Comparison of ENCODE assay signal across 1 cellular context in the genomic region with DNA sequence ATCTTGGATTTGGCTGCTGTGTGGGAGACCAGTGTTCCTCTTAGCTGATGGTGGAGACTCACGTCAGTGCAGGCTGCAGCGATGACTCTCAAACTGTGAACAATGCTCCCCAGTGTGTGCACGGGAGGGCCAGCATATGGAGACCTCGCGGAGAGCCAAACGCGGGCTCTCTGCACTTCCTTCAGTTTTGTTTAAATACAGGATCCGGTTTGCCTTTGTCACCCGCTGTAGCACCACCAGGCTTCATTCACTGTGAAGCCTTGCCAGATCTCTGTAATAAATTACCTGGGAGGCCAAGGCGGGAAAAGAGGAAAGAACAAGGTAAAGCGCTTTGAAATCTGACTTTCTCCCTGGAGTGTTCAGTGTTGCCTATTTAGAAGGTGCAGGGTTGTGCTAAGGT.
TF ChIP-seq lines count a peak whose summit lies in the region.

No MANE protein-coding gene starts in this region.

TF ChIP-seq in HepG2, 621 proteins besides CTCF, POLR2A, EP300 and RAD21 (continued from another document and continues in another):
- TF ChIP-seq, protein P1, sequence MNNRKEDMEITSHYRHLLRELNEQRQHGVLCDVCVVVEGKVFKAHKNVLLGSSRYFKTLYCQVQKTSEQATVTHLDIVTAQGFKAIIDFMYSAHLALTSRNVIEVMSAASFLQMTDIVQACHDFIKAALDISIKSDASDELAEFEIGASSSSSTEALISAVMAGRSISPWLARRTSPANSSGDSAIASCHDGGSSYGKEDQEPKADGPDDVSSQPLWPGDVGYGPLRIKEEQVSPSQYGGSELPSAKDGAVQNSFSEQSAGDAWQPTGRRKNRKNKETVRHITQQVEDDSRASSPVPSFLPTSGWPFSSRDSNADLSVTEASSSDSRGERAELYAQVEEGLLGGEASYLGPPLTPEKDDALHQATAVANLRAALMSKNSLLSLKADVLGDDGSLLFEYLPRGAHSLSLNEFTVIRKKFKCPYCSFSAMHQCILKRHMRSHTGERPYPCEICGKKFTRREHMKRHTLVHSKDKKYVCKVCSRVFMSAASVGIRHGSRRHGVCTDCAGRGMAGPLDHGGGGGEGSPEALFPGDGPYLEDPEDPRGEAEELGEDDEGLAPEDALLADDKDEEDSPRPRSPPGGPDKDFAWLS (CRISPR knock-in tag; IDR thresholded peaks at IDR 0.05; ENCODE audit: borderline replicate concordance): no peak
- TF ChIP-seq MEIS1 (CRISPR knock-in tag; IDR thresholded peaks at IDR 0.05; ENCODE audit: borderline replicate concordance): no peak
- TF ChIP-seq U2AF1 (optimal IDR thresholded peaks at IDR 0.05; ENCODE audit: low read depth, low read length): no peak
- TF ChIP-seq U2AF2 (IDR thresholded peaks at IDR 0.05; ENCODE audit: low read depth, low read length): no peak
- no peak for TF ChIP-seq DMAP1 (CRISPR knock-in tag; IDR thresholded peaks at IDR 0.05)
- no peak for TF ChIP-seq PRMT3 (CRISPR knock-in tag; IDR thresholded peaks at IDR 0.05; ENCODE audit: borderline replicate concordance, low read depth)
- TF ChIP-seq HNRNPL (IDR thresholded peaks at IDR 0.05; ENCODE audit: low read depth, low read length): no peak
- no peak for TF ChIP-seq ZSCAN20 (CRISPR knock-in tag; IDR thresholded peaks at IDR 0.05; ENCODE audit: borderline replicate concordance)
- no peak for TF ChIP-seq RARG (CRISPR knock-in tag; IDR thresholded peaks at IDR 0.05; ENCODE audit: low read depth)
- TF ChIP-seq, protein P2, sequence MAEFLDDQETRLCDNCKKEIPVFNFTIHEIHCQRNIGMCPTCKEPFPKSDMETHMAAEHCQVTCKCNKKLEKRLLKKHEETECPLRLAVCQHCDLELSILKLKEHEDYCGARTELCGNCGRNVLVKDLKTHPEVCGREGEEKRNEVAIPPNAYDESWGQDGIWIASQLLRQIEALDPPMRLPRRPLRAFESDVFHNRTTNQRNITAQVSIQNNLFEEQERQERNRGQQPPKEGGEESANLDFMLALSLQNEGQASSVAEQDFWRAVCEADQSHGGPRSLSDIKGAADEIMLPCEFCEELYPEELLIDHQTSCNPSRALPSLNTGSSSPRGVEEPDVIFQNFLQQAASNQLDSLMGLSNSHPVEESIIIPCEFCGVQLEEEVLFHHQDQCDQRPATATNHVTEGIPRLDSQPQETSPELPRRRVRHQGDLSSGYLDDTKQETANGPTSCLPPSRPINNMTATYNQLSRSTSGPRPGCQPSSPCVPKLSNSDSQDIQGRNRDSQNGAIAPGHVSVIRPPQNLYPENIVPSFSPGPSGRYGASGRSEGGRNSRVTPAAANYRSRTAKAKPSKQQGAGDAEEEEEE (CRISPR knock-in tag; IDR thresholded peaks at IDR 0.05; ENCODE audit: borderline replicate concordance): no peak
- no peak for TF ChIP-seq ZNF781 (CRISPR knock-in tag; IDR thresholded peaks at IDR 0.05; ENCODE audit: borderline replicate concordance, not compliant biosample characterization)
- no peak for TF ChIP-seq ZNF3 (CRISPR knock-in tag; IDR thresholded peaks at IDR 0.05)
- TF ChIP-seq, protein P3, sequence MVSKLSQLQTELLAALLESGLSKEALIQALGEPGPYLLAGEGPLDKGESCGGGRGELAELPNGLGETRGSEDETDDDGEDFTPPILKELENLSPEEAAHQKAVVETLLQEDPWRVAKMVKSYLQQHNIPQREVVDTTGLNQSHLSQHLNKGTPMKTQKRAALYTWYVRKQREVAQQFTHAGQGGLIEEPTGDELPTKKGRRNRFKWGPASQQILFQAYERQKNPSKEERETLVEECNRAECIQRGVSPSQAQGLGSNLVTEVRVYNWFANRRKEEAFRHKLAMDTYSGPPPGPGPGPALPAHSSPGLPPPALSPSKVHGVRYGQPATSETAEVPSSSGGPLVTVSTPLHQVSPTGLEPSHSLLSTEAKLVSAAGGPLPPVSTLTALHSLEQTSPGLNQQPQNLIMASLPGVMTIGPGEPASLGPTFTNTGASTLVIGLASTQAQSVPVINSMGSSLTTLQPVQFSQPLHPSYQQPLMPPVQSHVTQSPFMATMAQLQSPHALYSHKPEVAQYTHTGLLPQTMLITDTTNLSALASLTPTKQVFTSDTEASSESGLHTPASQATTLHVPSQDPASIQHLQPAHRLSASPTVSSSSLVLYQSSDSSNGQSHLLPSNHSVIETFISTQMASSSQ (IDR thresholded peaks at IDR 0.05; ENCODE audit: low read depth): no peak
- TF ChIP-seq, protein P3 (CRISPR knock-in tag; IDR thresholded peaks at IDR 0.05; ENCODE audit: borderline replicate concordance): 0 out of 2 replicates have a peak, but pooled peaks have one; percentile 48
- TF ChIP-seq, protein P4, sequence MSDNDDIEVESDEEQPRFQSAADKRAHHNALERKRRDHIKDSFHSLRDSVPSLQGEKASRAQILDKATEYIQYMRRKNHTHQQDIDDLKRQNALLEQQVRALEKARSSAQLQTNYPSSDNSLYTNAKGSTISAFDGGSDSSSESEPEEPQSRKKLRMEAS (IDR thresholded peaks at IDR 0.05): peak; percentile 85
- TF ChIP-seq NCOA5 (CRISPR knock-in tag; IDR thresholded peaks at IDR 0.05): no peak
- TF ChIP-seq ATF1 (CRISPR knock-in tag; IDR thresholded peaks at IDR 0.05): 0 out of 2 replicates have a peak, but pooled peaks have one; percentile 14
- TF ChIP-seq, protein P5, sequence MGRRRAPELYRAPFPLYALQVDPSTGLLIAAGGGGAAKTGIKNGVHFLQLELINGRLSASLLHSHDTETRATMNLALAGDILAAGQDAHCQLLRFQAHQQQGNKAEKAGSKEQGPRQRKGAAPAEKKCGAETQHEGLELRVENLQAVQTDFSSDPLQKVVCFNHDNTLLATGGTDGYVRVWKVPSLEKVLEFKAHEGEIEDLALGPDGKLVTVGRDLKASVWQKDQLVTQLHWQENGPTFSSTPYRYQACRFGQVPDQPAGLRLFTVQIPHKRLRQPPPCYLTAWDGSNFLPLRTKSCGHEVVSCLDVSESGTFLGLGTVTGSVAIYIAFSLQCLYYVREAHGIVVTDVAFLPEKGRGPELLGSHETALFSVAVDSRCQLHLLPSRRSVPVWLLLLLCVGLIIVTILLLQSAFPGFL (CRISPR knock-in tag; IDR thresholded peaks at IDR 0.05): no peak
- TF ChIP-seq, protein P6, sequence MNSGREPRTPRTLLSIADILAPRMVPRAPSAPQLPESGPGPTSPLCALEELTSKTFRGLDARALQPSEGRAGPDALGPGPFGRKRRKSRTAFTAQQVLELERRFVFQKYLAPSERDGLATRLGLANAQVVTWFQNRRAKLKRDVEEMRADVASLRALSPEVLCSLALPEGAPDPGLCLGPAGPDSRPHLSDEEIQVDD (CRISPR knock-in tag; IDR thresholded peaks at IDR 0.05; ENCODE audit: borderline replicate concordance): no peak
- 0 out of 2 replicates have a peak, but pooled peaks have one; percentile 19 for TF ChIP-seq ZNF605 (CRISPR knock-in tag; IDR thresholded peaks at IDR 0.05)
- TF ChIP-seq STAT5B (CRISPR knock-in tag; IDR thresholded peaks at IDR 0.05): no peak
- TF ChIP-seq, protein P7, sequence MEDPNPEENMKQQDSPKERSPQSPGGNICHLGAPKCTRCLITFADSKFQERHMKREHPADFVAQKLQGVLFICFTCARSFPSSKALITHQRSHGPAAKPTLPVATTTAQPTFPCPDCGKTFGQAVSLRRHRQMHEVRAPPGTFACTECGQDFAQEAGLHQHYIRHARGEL (CRISPR knock-in tag; IDR thresholded peaks at IDR 0.05): no peak
- TF ChIP-seq, protein P8, sequence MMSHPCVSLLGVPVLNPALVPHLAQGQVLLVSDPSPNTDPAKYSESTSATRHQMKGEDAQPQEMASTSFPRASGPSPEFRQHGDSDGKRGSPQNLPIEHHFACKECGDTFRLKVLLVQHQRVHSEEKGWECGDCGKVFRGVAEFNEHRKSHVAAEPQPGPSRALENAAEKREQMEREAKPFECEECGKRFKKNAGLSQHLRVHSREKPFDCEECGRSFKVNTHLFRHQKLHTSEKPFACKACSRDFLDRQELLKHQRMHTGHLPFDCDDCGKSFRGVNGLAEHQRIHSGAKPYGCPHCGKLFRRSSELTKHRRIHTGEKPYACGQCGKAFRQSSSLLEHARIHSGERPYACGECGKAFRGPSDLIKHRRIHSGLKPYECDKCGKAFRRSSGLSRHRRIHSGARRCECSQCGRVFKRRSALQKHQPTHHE (CRISPR knock-in tag; IDR thresholded peaks at IDR 0.05; ENCODE audit: borderline replicate concordance): no peak
- TF ChIP-seq, protein P9, sequence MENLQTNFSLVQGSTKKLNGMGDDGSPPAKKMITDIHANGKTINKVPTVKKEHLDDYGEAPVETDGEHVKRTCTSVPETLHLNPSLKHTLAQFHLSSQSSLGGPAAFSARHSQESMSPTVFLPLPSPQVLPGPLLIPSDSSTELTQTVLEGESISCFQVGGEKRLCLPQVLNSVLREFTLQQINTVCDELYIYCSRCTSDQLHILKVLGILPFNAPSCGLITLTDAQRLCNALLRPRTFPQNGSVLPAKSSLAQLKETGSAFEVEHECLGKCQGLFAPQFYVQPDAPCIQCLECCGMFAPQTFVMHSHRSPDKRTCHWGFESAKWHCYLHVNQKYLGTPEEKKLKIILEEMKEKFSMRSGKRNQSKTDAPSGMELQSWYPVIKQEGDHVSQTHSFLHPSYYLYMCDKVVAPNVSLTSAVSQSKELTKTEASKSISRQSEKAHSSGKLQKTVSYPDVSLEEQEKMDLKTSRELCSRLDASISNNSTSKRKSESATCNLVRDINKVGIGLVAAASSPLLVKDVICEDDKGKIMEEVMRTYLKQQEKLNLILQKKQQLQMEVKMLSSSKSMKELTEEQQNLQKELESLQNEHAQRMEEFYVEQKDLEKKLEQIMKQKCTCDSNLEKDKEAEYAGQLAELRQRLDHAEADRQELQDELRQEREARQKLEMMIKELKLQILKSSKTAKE (CRISPR knock-in tag; IDR thresholded peaks at IDR 0.05; ENCODE audit: borderline replicate concordance): no peak
- TF ChIP-seq NCOR1 (IDR thresholded peaks at IDR 0.05; ENCODE audit: borderline replicate concordance, low read length): no peak
- no peak for TF ChIP-seq NPAS2 (CRISPR knock-in tag; IDR thresholded peaks at IDR 0.05; ENCODE audit: borderline replicate concordance)
- TF ChIP-seq, protein P10, sequence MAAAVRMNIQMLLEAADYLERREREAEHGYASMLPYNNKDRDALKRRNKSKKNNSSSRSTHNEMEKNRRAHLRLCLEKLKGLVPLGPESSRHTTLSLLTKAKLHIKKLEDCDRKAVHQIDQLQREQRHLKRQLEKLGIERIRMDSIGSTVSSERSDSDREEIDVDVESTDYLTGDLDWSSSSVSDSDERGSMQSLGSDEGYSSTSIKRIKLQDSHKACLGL (CRISPR knock-in tag; IDR thresholded peaks at IDR 0.05): no peak
- no peak for TF ChIP-seq SP4 (CRISPR knock-in tag; IDR thresholded peaks at IDR 0.05)
- no peak; the same call in 1 of the 2 replicates for TF ChIP-seq NFKBIZ (CRISPR knock-in tag; IDR thresholded peaks at IDR 0.05)
- no peak for TF ChIP-seq HNRNPLL (IDR thresholded peaks at IDR 0.05; ENCODE audit: low read depth, low read length, poor library complexity, severe bottlenecking)
- TF ChIP-seq POLR2G (IDR thresholded peaks at IDR 0.05; ENCODE audit: low read depth, low read length): peak; percentile 38; the same call in 1 of the 2 replicates
- no peak for TF ChIP-seq CBX2 (IDR thresholded peaks at IDR 0.05; ENCODE audit: low read depth, low read length)
- TF ChIP-seq CBX2 (CRISPR knock-in tag; IDR thresholded peaks at IDR 0.05; ENCODE audit: low read depth): peak; percentile 77; the same call in 1 of the 2 replicates
- TF ChIP-seq, protein P11, sequence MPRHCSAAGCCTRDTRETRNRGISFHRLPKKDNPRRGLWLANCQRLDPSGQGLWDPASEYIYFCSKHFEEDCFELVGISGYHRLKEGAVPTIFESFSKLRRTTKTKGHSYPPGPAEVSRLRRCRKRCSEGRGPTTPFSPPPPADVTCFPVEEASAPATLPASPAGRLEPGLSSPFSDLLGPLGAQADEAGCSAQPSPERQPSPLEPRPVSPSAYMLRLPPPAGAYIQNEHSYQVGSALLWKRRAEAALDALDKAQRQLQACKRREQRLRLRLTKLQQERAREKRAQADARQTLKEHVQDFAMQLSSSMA (CRISPR knock-in tag; IDR thresholded peaks at IDR 0.05): no peak
- no peak for TF ChIP-seq ZNF572 (CRISPR knock-in tag; IDR thresholded peaks at IDR 0.05)
- TF ChIP-seq ZNF33A (CRISPR knock-in tag; IDR thresholded peaks at IDR 0.05; ENCODE audit: borderline replicate concordance): no peak
- TF ChIP-seq FOXK1 (CRISPR knock-in tag; IDR thresholded peaks at IDR 0.05; ENCODE audit: borderline replicate concordance, low read depth): no peak
